15 cellular contexts compared by ENCODE assay signal in genomic region chr16:84999857-85000480, GRCh38. TPM values are rescaled to one million over a fixed set of nuclear protein-coding genes. Genes with fewer than 3 reads are reported as not detected.
DNase-seq lines count a peak whose midpoint lies in the region; ATAC-seq, FAIRE-seq and TF ChIP-seq lines count a peak whose summit lies in the region.
"Had no signal": no experiment of that assay in that cellular context is flagged by ENCODE, and none has a peak within 500 bp of the region (broad histone marks: within the 10 kb centered on the region; RNA-seq: fewer than 3 reads in every experiment).

No MANE protein-coding gene starts in this region.

- H3K4me1 ChIP-seq in HCT116 (ENCODE audit: control insufficient read depth in 1 of 2, insufficient read depth in 2 of 2, low read length in 2 of 2), result peaks cover 37 to 66% of the 10 kb centered on the region in 2 experiments
- peaks cover 42% of the 10 kb centered on the region for H3K4me1 ChIP-seq in mesenchymal stem cell (ENCODE audit: control insufficient read depth, insufficient read depth, low read depth, low read length)
- H3K4me1 ChIP-seq in stomach, result peaks cover 80 to 100% (median 95%) of the 10 kb centered on the region in 4 donors
- H3K4me1 ChIP-seq in mucosa of descending colon (ENCODE audit: low read depth), result peaks cover 66% of the 10 kb centered on the region

- no peak overlapping the region for H4K91ac ChIP-seq in mesenchymal stem cell (ENCODE audit: low read length)

- intact Hi-C loops in HCT116 (cut with micrococcal nuclease), result no loop called here
- intact Hi-C loops in stomach (cut with DNase I; ENCODE audit: low total_unique reads), result no loop called here
- intact Hi-C loops in mucosa of descending colon (cut with DNase I, micrococcal nuclease), result no loop called here

- H2BK120ac ChIP-seq in mesenchymal stem cell (ENCODE audit: low read depth, low read length), result peak overlapping the region; percentile 24

- no peak overlapping the region for H2BK15ac ChIP-seq in mesenchymal stem cell (ENCODE audit: low read depth, poor library complexity, severe bottlenecking)

- peak overlapping the region; percentile 55 for H3K4me2 ChIP-seq in HCT116 (ENCODE audit: low read length)
- H3K4me2 ChIP-seq in mesenchymal stem cell (ENCODE audit: low read length, poor library complexity, severe bottlenecking), result no peak overlapping the region

- H3K36me3 ChIP-seq in HCT116 (ENCODE audit: control insufficient read depth in 1 of 2, insufficient read depth in 2 of 2, low read length in 2 of 2), result peaks cover 4 to 7% of the 10 kb centered on the region in 2 experiments; a peak in 3 of 4 replicates
- H3K36me3 ChIP-seq in bronchial epithelial cell (ENCODE audit: control insufficient read depth, insufficient read depth, low read length), result peaks cover 8% of the 10 kb centered on the region
- H3K36me3 ChIP-seq in mesenchymal stem cell (ENCODE audit: control insufficient read depth in 1 of 2, insufficient read depth in 2 of 2, low read depth in 1 of 2, low read length in 2 of 2), result peaks cover 12 to 30% of the 10 kb centered on the region in 2 experiments
- H3K36me3 ChIP-seq in stomach, result peaks cover 0 to 10% (median 8%) of the 10 kb centered on the region in 4 donors
- no peaks in the 10 kb centered on the region for H3K36me3 ChIP-seq in mucosa of descending colon (ENCODE audit: low read depth)

- POLR2A ChIA-PET in HCT116 (lab: Charles Lee), result no interaction called here

- peak overlapping the region; percentile 78 for H2AK5ac ChIP-seq in mesenchymal stem cell (ENCODE audit: low read length, severe bottlenecking)

- H3K9me3 ChIP-seq in HCT116 (ENCODE audit: control insufficient read depth in 1 of 2, insufficient read depth in 1 of 2, low read depth in 1 of 2, low read length in 2 of 2) (no peaks in the 10 kb centered on the region), mesenchymal stem cell (ENCODE audit: control insufficient read depth, low read length) (no peaks in the 10 kb centered on the region), stomach (no peaks in the 10 kb centered on the region), mucosa of descending colon (no peaks in the 10 kb centered on the region)

- TF ChIP-seq CTCF in HCT116 (IDR thresholded peaks at IDR 0.05 in 2 of 3, conservative IDR thresholded peaks at IDR 0.05 in 1 of 3; ENCODE audit: borderline replicate concordance in 1 of 3, insufficient read depth in 1 of 3, low read depth in 2 of 3, low read length in 2 of 3), result no peak
- no peak for TF ChIP-seq CTCF in bronchial epithelial cell (IDR thresholded peaks at IDR 0.05; ENCODE audit: insufficient read depth, low read length, severe bottlenecking)
- TF ChIP-seq CTCF in stomach (IDR thresholded peaks at IDR 0.05), result no peak
- TF ChIP-seq CTCF in mucosa of descending colon (IDR thresholded peaks at IDR 0.05), result no peak

- H2BK5ac ChIP-seq in mesenchymal stem cell (ENCODE audit: low read depth, low read length, poor library complexity, severe bottlenecking), result peak overlapping the region; percentile 26

- no peak for TF ChIP-seq POLR2A in HCT116 (IDR thresholded peaks at IDR 0.05; ENCODE audit: borderline replicate concordance, extremely low read depth, insufficient read depth, insufficient read length)
- TF ChIP-seq POLR2A in stomach (IDR thresholded peaks at IDR 0.05), result no peak

- no TSS peak for BruUV-seq in HCT116 (replicated peaks; lab: Mats Ljungman, UMichigan)

- H3K9me2 ChIP-seq in HCT116 (ENCODE audit: insufficient read depth), result no peaks in the 10 kb centered on the region

- WGBS in mesenchymal stem cell, result 87% methylated on average over 11 of the region's 11 CpGs
- WGBS in stomach, 5 donors, result 47 to 63% (median 60%) methylated on average over 11 of the region's 11 CpGs

- H3K9ac ChIP-seq in HCT116 (ENCODE audit: low read length) (peak overlapping the region; percentile 18), mesenchymal stem cell (ENCODE audit: low read length) (peak overlapping the region; percentile 39)

- H3K18ac ChIP-seq in mesenchymal stem cell (ENCODE audit: low read depth in 1 of 2, low read length in 2 of 2), result peak overlapping the region; percentile 49 to 50

- H4K8ac ChIP-seq in mesenchymal stem cell (ENCODE audit: low read length), result no peak overlapping the region

- H3K79me1 ChIP-seq in mesenchymal stem cell (replicated peaks; ENCODE audit: low read length, poor library complexity, severe bottlenecking), result no peaks in the 10 kb centered on the region

- no peak overlapping the region for H2AFZ ChIP-seq in HCT116 (ENCODE audit: low read depth, low read length, poor library complexity, severe bottlenecking)
- no peak overlapping the region for H2AFZ ChIP-seq in mesenchymal stem cell (ENCODE audit: low read depth, low read length)

- peaks cover 95% of the 10 kb centered on the region for H3K79me2 ChIP-seq in HCT116 (ENCODE audit: insufficient read depth, low read length)

- H3K27me3 ChIP-seq in HCT116 (ENCODE audit: insufficient read depth, low read length) (no peaks in the 10 kb centered on the region), bronchial epithelial cell (ENCODE audit: control insufficient read depth, insufficient read depth, low read length) (no peaks in the 10 kb centered on the region), mesenchymal stem cell (ENCODE audit: control insufficient read depth in 1 of 2, insufficient read depth in 1 of 2, low read length in 2 of 2) (no peaks in the 10 kb centered on the region), stomach (no peaks in the 10 kb centered on the region)

- H3K27ac ChIP-seq in HCT116 (ENCODE audit: low read depth, low read length) (peak overlapping the region; percentile 50), mesenchymal stem cell (ENCODE audit: low read length, poor library complexity, severe bottlenecking) (peak overlapping the region; percentile 65), stomach (peak overlapping the region; percentile 76 to 95 (median 90))

- no peak for TF ChIP-seq RAD21 in HCT116 (IDR thresholded peaks at IDR 0.05; ENCODE audit: low read depth)

- H4K20me1 ChIP-seq in HCT116 (ENCODE audit: insufficient read depth), result no peaks in the 10 kb centered on the region

- no peak for DNase-seq in HCT116 (ENCODE audit: low read depth, low spot score)
- peak; percentile 88 for DNase-seq in bronchial epithelial cell (ENCODE audit: low read depth)
- DNase-seq in mesenchymal stem cell, result no peak
- peak; percentile 50 for DNase-seq in stomach
- no peak for DNase-seq in NOMO-1 (lab: John Stamatoyannopoulos, UW; ENCODE audit: unreplicated experiment in 2 of 2)
- DNase-seq in mucosa of descending colon, result no peak
- no peak for DNase-seq in NCI-H146 treated with DMSO at 0.1 percent for 48 hours (lab: John Stamatoyannopoulos, UW; ENCODE audit: unreplicated experiment)
- DNase-seq: activated CD4-positive, alpha-beta T cell treated with anti-CD3 and anti-CD28 coated beads, Interleukin-2, amount 50 U/mL, for 1 hour; head of caudate nucleus; Kasumi-1; kidney; NCI-H1694 treated with DMSO at 0.1 percent for 48 hours; NCI-H526 had no signal

- H3K14ac ChIP-seq in mesenchymal stem cell (ENCODE audit: low read length in 2 of 2), result no peak overlapping the region

- no peak for FAIRE-seq in bronchial epithelial cell (lab: Jason Lieb, UNC)
- FAIRE-seq: H54, kidney had no signal

- RAD21 ChIA-PET in HCT116 (lab: Charles Lee; ENCODE audit: low non-redundant PET in 1 of 2, low total read pairs in 2 of 2, uncharacterized antibody in 2 of 2, unreplicated experiment in 2 of 2), result no interaction called here

- CTCF ChIA-PET in HCT116 (lab: Charles Lee), result interaction anchor here (1.2 kb wide), 1 partner anchor 87 kb away, joined by 3 read pairs; no protein-coding TSS in a partner anchor

- no peak overlapping the region for H2BK12ac ChIP-seq in mesenchymal stem cell (ENCODE audit: low read length in 2 of 2)

- H3K4me3 ChIP-seq in HCT116 (replicated peaks in 1 of 2; ENCODE audit: low read depth in 1 of 2, low read length in 2 of 2) (no peak overlapping the region), bronchial epithelial cell (ENCODE audit: low read depth, low read length) (no peak overlapping the region), mesenchymal stem cell (ENCODE audit: insufficient read depth in 1 of 2, low read depth in 1 of 2, low read length in 2 of 2) (no peak overlapping the region), stomach (peak overlapping the region in 1 of 4 donors; percentile 16), mucosa of descending colon (no peak overlapping the region)

- no peak overlapping the region for H3K23ac ChIP-seq in mesenchymal stem cell (ENCODE audit: low read length in 2 of 2)

- no peak for TF ChIP-seq EP300 in stomach (IDR thresholded peaks at IDR 0.05)

- no peak for ATAC-seq in HCT116
- no peak for ATAC-seq in mucosa of descending colon
- ATAC-seq in GM19397 (IDR thresholded peaks at IDR 0.05; ENCODE audit: unreplicated experiment), result no peak

- H3K4ac ChIP-seq in mesenchymal stem cell (ENCODE audit: low read depth in 1 of 2, low read length in 2 of 2), result peak overlapping the region in 1 of 2 experiments; percentile 47

TF ChIP-seq in HCT116, 20 proteins besides CTCF, POLR2A, EP300 and RAD21 (continues in another document):
- TF ChIP-seq CEBPB (IDR thresholded peaks at IDR 0.05; ENCODE audit: low read depth) (no peak), POLR2AphosphoS5 (IDR thresholded peaks at IDR 0.05; ENCODE audit: low read depth, low read length) (no peak)

RNA-seq across cellular contexts. Expression of gene ZDHHC7, which starts 11.4 kb away (rescaled TPM):
- 39.9 TPM for total RNA-seq in HCT116 (2021; ENCODE audit: unreplicated experiment)
- polyA plus RNA-seq in HCT116 (2012), result 24.0 and 24.9 TPM in 2 replicates
- 59.1 and 68.7 TPM in 2 replicates for total RNA-seq in bronchial epithelial cell
- 64.9 TPM for polyA plus RNA-seq in mesenchymal stem cell (2013, experiment 1 of 2)
- polyA plus RNA-seq in mesenchymal stem cell (2013, experiment 2 of 2), result 65.2 TPM
- 100 to 1,000 TPM in 2 of 5 donors, 10 to 100 TPM in 3; 54.3 to 358 (median 58.1) TPM for total RNA-seq in stomach
- 10 to 100 TPM; 15.0 to 23.0 (median 15.4) TPM for polyA plus RNA-seq in stomach
- total RNA-seq in mucosa of descending colon, result 10 to 100 TPM; 69.8 to 96.1 (median 78.7) TPM

RNA-seq across cellular contexts. Expression of gene KIAA0513, which starts 27.6 kb away (rescaled TPM):
- total RNA-seq in HCT116 (2021; ENCODE audit: unreplicated experiment) (6.6 TPM), bronchial epithelial cell (7.1 and 9.3 TPM in 2 replicates), stomach (10 to 100 TPM; 13.3 to 40.6 (median 17.6) TPM), mucosa of descending colon (10 to 100 TPM; 31.9 to 36.5 (median 33.5) TPM)
- 4.4 and 4.9 TPM in 2 replicates for polyA plus RNA-seq in HCT116 (2012)
- 8.5 TPM for polyA plus RNA-seq in mesenchymal stem cell (2013, experiment 1 of 2)
- polyA plus RNA-seq in mesenchymal stem cell (2013, experiment 2 of 2), result 8.0 TPM
- polyA plus RNA-seq in stomach, result 10 to 100 TPM in 1 of 3 donors, 1 to 10 TPM in 2; 3.6 to 10.2 (median 8.4) TPM

Comparison
In these comparisons a context has a peak if more than half of its experiments do, and no peak if none do; other contexts are left out.
1. DNase-seq: peak in bronchial epithelial cell (single experiment) and stomach (single experiment); none in HCT116 (single experiment), mesenchymal stem cell (single experiment), NOMO-1 (0 of 2), mucosa of descending colon (0 of 3) and NCI-H146 treated with DMSO at 0.1 percent for 48 hours (single experiment).
2. Peak in every context shown above with its lines, with median percentiles within 50 percentile points of each other: H3K27ac ChIP-seq.